Comparison of ENCODE assay signal across 12 cellular contexts in genomic region chr11:8839306-8839956, GRCh38.
A peak's percentile ranks its signal among the peaks of the same experiment; 100 is the strongest.
DNase-seq lines count a peak whose midpoint lies in the region; ATAC-seq and TF ChIP-seq lines count a peak whose summit lies in the region.
"Had no signal": no experiment of that assay in that cellular context is flagged by ENCODE, and none has a peak within 500 bp of the region (broad histone marks: within the 10 kb centered on the region; RNA-seq: fewer than 3 reads in every experiment).

No MANE protein-coding gene starts in this region.

- no peaks in the 10 kb centered on the region for H3K79me2 ChIP-seq in GM23338 (replicated peaks; ENCODE audit: insufficient read depth)

- peak; percentile 44 for ATAC-seq in GM23338
- peak; percentile 31 for ATAC-seq in sciatic nerve
- ATAC-seq in GM21390 (IDR thresholded peaks at IDR 0.05; ENCODE audit: unreplicated experiment), result no peak
- ATAC-seq in GM18498 (IDR thresholded peaks at IDR 0.05; ENCODE audit: unreplicated experiment), result no peak

- H4K20me1 ChIP-seq in GM23338 (replicated peaks; ENCODE audit: insufficient read depth), result no peaks in the 10 kb centered on the region

- H3K9me3 ChIP-seq in WERI-Rb-1 (ENCODE audit: severe bottlenecking), result no peaks in the 10 kb centered on the region
- no peaks in the 10 kb centered on the region for H3K9me3 ChIP-seq in iPS-18a (ENCODE audit: control insufficient read depth, low read depth, low read length)
- H3K9me3 ChIP-seq: mucosa of descending colon had no signal

- intact Hi-C loops in sciatic nerve (cut with DNase I), result no loop called here

- H3K4me2 ChIP-seq in GM23338, result peak overlapping the region; percentile 11

- peak overlapping the region; percentile 15 for H3K9ac ChIP-seq in iPS-18a (ENCODE audit: low read length)

- TF ChIP-seq CTCF in GM23338 (conservative IDR thresholded peaks at IDR 0.05; ENCODE audit: low read depth in 2 of 2) (no peak), WERI-Rb-1 (IDR thresholded peaks at IDR 0.05; ENCODE audit: low read depth, low read length) (0 out of 2 replicates have a peak, but pooled peaks have one; percentile 8)

- H3K4me3 ChIP-seq in GM23338 (no peak overlapping the region; the same call in 1 of the 2 replicates), WERI-Rb-1 (ENCODE audit: low read depth, low read length) (no peak overlapping the region), iPS-18a (ENCODE audit: low read length) (peak overlapping the region; percentile 6)
- H3K4me3 ChIP-seq: coronary artery, mucosa of descending colon had no signal

- peaks cover 11% of the 10 kb centered on the region; the same call in 1 of the 2 replicates for H3K9me2 ChIP-seq in GM23338 (ENCODE audit: insufficient read depth)

- H3K36me3 Mint-ChIP-seq in GM23338 (ENCODE audit: low read depth), result no peaks in the 10 kb centered on the region

- H3K4me1 ChIP-seq in GM23338 (ENCODE audit: insufficient read depth) (peaks cover 25% of the 10 kb centered on the region), iPS-18a (ENCODE audit: control insufficient read depth, low read depth, low read length) (peaks cover 36% of the 10 kb centered on the region)

- H3K27me3 Mint-ChIP-seq in GM23338 (ENCODE audit: insufficient read depth, low read depth, poor library complexity), result peaks cover 11% of the 10 kb centered on the region

- H3K9me3 Mint-ChIP-seq in GM23338, result no peaks in the 10 kb centered on the region

- H3K27ac ChIP-seq in GM23338 (ENCODE audit: low read depth) (peak overlapping the region; percentile 57), WERI-Rb-1 (no peak overlapping the region), iPS-18a (ENCODE audit: low read length) (peak overlapping the region; percentile 66)
- H3K27ac ChIP-seq: coronary artery had no signal

- peak overlapping the region; percentile 28; the same call in 1 of the 2 replicates for H2AFZ ChIP-seq in GM23338

- H3K27me3 ChIP-seq in GM23338 (ENCODE audit: insufficient read depth), result no peaks in the 10 kb centered on the region
- no peaks in the 10 kb centered on the region for H3K27me3 ChIP-seq in WERI-Rb-1 (ENCODE audit: insufficient read depth, low read depth, severe bottlenecking)
- no peaks in the 10 kb centered on the region for H3K27me3 ChIP-seq in iPS-18a (ENCODE audit: control insufficient read depth, insufficient read depth, low read length)

- H3K36me3 ChIP-seq in GM23338 (ENCODE audit: insufficient read depth) (no peaks in the 10 kb centered on the region), WERI-Rb-1 (peaks cover 2% of the 10 kb centered on the region; the same call in 1 of the 2 replicates), iPS-18a (ENCODE audit: control insufficient read depth, low read depth, low read length) (no peaks in the 10 kb centered on the region)

- DNase-seq in GM23338 (ENCODE audit: low spot score) (peak; percentile 42), WERI-Rb-1 (no peak), sciatic nerve (ENCODE audit: low spot score) (no peak), NCI-H2029 (lab: John Stamatoyannopoulos, UW) (no peak), NCI-H524 (lab: John Stamatoyannopoulos, UW) (no peak)
- DNase-seq: COR-L47, NCI-H1930 had no signal

- H3K4me1 Mint-ChIP-seq in GM23338, result peaks cover 31% of the 10 kb centered on the region

- peak overlapping the region; percentile 61 for H3K27ac Mint-ChIP-seq in GM23338

- peak overlapping the region; percentile 17; the same call in 2 of the 3 replicates for H3K4me3 Mint-ChIP-seq in GM23338

- no peaks in the 10 kb centered on the region for H3F3A ChIP-seq in GM23338 (replicated peaks; ENCODE audit: low read depth)

TF ChIP-seq in GM23338, 12 proteins besides CTCF, POLR2A, EP300 and RAD21:
- TF ChIP-seq POLR2AphosphoS5 (IDR thresholded peaks at IDR 0.05; ENCODE audit: low read depth) (no peak), STAT1 (IDR thresholded peaks at IDR 0.05; ENCODE audit: unreplicated experiment) (no peak), ZNF462 (CRISPR knock-in tag; IDR thresholded peaks at IDR 0.05) (no peak), REST (IDR thresholded peaks at IDR 0.05; ENCODE audit: unreplicated experiment) (no peak), ZNF331 (CRISPR knock-in tag; IDR thresholded peaks at IDR 0.05; ENCODE audit: low read depth) (no peak), JUNB (IDR thresholded peaks at IDR 0.05; ENCODE audit: unreplicated experiment) (no peak), EZH2phosphoT487 (IDR thresholded peaks at IDR 0.05; ENCODE audit: unreplicated experiment) (no peak), NANOG (IDR thresholded peaks at IDR 0.05; ENCODE audit: borderline replicate concordance) (no peak)

Comparison
In these comparisons a context has a peak if more than half of its experiments do, and no peak if none do; other contexts are left out.
1. ATAC-seq: peak in GM23338 (single experiment) and sciatic nerve (single experiment); none in GM21390 (single experiment) and GM18498 (single experiment).